In genomic region chr3:127209155-127209839, GRCh38 we compare ENCODE assay signal across 1 cellular context.
TF ChIP-seq lines count a peak whose summit lies in the region.

No MANE protein-coding gene starts in this region.

TF ChIP-seq in SK-N-SH, 30 proteins besides CTCF, POLR2A, EP300 and RAD21 (continued from another document):
- TF ChIP-seq NFIC (IDR thresholded peaks at IDR 0.05; ENCODE audit: borderline replicate concordance) (no peak), EZH2phosphoT487 (IDR thresholded peaks at IDR 0.05; ENCODE audit: borderline replicate concordance, low read depth) (no peak), RXRA (IDR thresholded peaks at IDR 0.05; ENCODE audit: borderline replicate concordance, low read depth) (no peak), IRF3 (IDR thresholded peaks at IDR 0.05; ENCODE audit: low read depth, low read length) (no peak)
